ENCODE assay signal across 9 cellular contexts in the genomic region with DNA sequence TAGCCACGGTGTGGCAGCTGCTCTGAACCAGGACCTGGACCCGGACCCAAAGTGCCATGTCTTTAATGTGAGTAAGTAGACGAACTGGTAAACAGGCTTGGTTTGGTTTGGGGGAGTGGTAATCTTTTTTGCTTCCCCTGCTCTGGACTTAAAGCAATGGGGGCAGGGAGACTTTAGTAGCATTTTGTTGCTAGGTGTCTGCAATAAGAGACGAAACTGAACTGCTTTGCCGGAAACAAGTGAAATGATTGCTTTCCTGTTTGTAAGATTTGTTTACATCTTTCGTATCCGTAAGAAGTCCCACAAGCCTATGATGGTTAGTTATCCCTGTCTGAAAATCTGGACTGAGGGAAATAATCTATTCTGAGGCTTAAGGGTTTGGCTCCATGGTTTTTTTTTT. TPM values are rescaled to one million over a fixed set of nuclear protein-coding genes. Genes with fewer than 3 reads are reported as not detected.
DNase-seq lines count a peak whose midpoint lies in the region; ATAC-seq, FAIRE-seq and TF ChIP-seq lines count a peak whose summit lies in the region.
"Had no signal": no experiment of that assay in that cellular context is flagged by ENCODE, and none has a peak within 500 bp of the region (broad histone marks: within the 10 kb centered on the region; RNA-seq: fewer than 3 reads in every experiment).

No MANE protein-coding gene starts in this region.

- no peaks in the 10 kb centered on the region for H3K27me3 Mint-ChIP-seq in activated T-cell treated with anti-CD3 and anti-CD28 coated beads, Interleukin-2, amount 50 U/mL, for 24 hours
- H3K27me3 Mint-ChIP-seq in stimulated activated naive CD8-positive, alpha-beta T cell treated with anti-CD3 and anti-CD28 coated beads, Interleukin-15, amount 100 ng/mL, for 72 hours: no peaks in the 10 kb centered on the region

- no peaks in the 10 kb centered on the region for H3K9me3 Mint-ChIP-seq in activated T-cell treated with anti-CD3 and anti-CD28 coated beads, Interleukin-2, amount 50 U/mL, for 24 hours
- no peaks in the 10 kb centered on the region for H3K9me3 Mint-ChIP-seq in stimulated activated naive CD8-positive, alpha-beta T cell treated with anti-CD3 and anti-CD28 coated beads, Interleukin-15, amount 100 ng/mL, for 72 hours

- no peak for ATAC-seq in foreskin keratinocyte
- ATAC-seq in stimulated activated naive CD8-positive, alpha-beta T cell treated with anti-CD3 and anti-CD28 coated beads, Interleukin-15, amount 100 ng/mL, for 72 hours: no peak
- no peak for ATAC-seq in HG03139 (IDR thresholded peaks at IDR 0.05; ENCODE audit: unreplicated experiment)

- H3K27ac ChIP-seq in foreskin keratinocyte: peak overlapping the region; percentile 92

- no peaks in the 10 kb centered on the region for H3K27me3 ChIP-seq in foreskin keratinocyte

- peak overlapping the region; percentile 99 for H3K4me3 Mint-ChIP-seq in activated T-cell treated with anti-CD3 and anti-CD28 coated beads, Interleukin-2, amount 50 U/mL, for 24 hours
- peak overlapping the region; percentile 62 to 100 for H3K4me3 Mint-ChIP-seq in stimulated activated naive CD8-positive, alpha-beta T cell treated with anti-CD3 and anti-CD28 coated beads, Interleukin-15, amount 100 ng/mL, for 72 hours

- peak overlapping the region; percentile 88 for H3K27ac Mint-ChIP-seq in activated T-cell treated with anti-CD3 and anti-CD28 coated beads, Interleukin-2, amount 50 U/mL, for 24 hours
- H3K27ac Mint-ChIP-seq in stimulated activated naive CD8-positive, alpha-beta T cell treated with anti-CD3 and anti-CD28 coated beads, Interleukin-15, amount 100 ng/mL, for 72 hours: peak overlapping the region; percentile 25 to 78

- DNase-seq in activated T-cell treated with anti-CD3 and anti-CD28 coated beads, Interleukin-2, amount 50 U/mL, for 24 hours: no peak
- no peak for DNase-seq in activated T-cell treated with anti-CD3 and anti-CD28 coated beads, Interleukin-2, amount 50 U/mL, for 48 hours
- no peak for DNase-seq in foreskin keratinocyte
- DNase-seq in stimulated activated naive CD8-positive, alpha-beta T cell treated with anti-CD3 and anti-CD28 coated beads, Interleukin-15, amount 100 ng/mL, for 72 hours: no peak
- DNase-seq in H54 (ENCODE audit: insufficient read length, low spot score): no peak
- DNase-seq in NCI-H1105 (lab: John Stamatoyannopoulos, UW): no peak
- DNase-seq: NCI-H1048 had no signal

- H3K4me1 Mint-ChIP-seq in activated T-cell treated with anti-CD3 and anti-CD28 coated beads, Interleukin-2, amount 50 U/mL, for 24 hours (ENCODE audit: low read depth): peaks cover 75% of the 10 kb centered on the region
- H3K4me1 Mint-ChIP-seq in stimulated activated naive CD8-positive, alpha-beta T cell treated with anti-CD3 and anti-CD28 coated beads, Interleukin-15, amount 100 ng/mL, for 72 hours: peaks cover 89% of the 10 kb centered on the region

- TF ChIP-seq POLR2A in H54 (IDR thresholded peaks at IDR 0.05; ENCODE audit: low read depth, low read length): no peak

- H3K4me1 ChIP-seq in foreskin keratinocyte: peaks cover 26% of the 10 kb centered on the region

- FAIRE-seq in H54 (lab: Jason Lieb, UNC): no peak

- peaks cover 92% of the 10 kb centered on the region for H3K36me3 Mint-ChIP-seq in activated T-cell treated with anti-CD3 and anti-CD28 coated beads, Interleukin-2, amount 50 U/mL, for 24 hours (ENCODE audit: low read depth)

- TF ChIP-seq CTCF in WI38 (IDR thresholded peaks at IDR 0.05; ENCODE audit: low read depth, low read length) (no peak), foreskin keratinocyte (conservative IDR thresholded peaks at IDR 0.05) (no peak)

- peak overlapping the region; percentile 29 for H3K4me3 ChIP-seq in WI38 (ENCODE audit: low read depth, low read length)

RNA-seq across cellular contexts. Expression of gene PRCD, which starts 21.5 kb away (rescaled TPM):
- total RNA-seq in foreskin keratinocyte: 0.63 and 0.88 TPM in 2 replicates
- polyA plus RNA-seq in foreskin keratinocyte: 0.93 and 0.99 TPM in 2 replicates

RNA-seq across cellular contexts. Expression of gene CYGB, which starts 23.8 kb away (rescaled TPM):
- total RNA-seq in foreskin keratinocyte: 10.2 and 17.8 TPM in 2 replicates
- 15.0 and 24.3 TPM in 2 replicates for polyA plus RNA-seq in foreskin keratinocyte

RNA-seq across cellular contexts. Expression of gene ST6GALNAC2, which starts 24.3 kb away (rescaled TPM):
- 23.4 and 38.5 TPM in 2 replicates for total RNA-seq in foreskin keratinocyte
- 21.4 and 31.8 TPM in 2 replicates for polyA plus RNA-seq in foreskin keratinocyte
